ENCODE assay signal across 8 cellular contexts in the genomic region with DNA sequence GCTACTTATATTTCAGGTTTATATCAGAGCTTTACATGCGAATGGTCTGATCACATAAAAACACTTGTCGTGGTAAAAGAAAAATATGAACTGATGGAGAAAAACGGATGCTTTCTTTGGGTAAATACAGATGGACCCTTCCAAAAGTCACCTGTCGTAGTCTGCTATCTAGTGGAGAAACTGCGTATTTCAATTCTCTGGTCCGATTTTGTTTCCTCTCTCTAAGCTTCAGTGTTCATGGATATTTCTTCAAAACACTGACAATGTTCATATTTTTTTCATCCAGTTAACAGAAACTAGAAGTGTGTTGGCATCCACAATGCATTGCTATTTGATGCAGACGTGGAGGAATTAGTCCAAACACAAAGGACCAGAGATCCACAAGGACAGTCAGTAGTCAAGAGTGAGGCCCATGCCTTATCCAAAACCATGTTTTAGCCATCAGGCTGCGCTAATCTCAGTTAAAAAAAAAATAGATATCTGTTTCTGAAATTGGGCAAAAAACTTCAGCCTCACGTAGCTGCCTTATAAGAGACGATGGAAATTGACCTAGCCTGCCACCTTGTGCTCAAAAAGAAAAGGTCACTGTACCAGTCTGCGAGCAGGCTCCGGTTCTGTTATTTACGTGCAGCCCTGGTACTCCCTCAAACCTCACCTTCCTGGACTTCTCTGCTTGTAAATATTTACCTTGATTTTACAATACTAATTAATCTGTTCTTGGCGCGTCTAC. TPM values are rescaled to one million over a fixed set of nuclear protein-coding genes. Genes with fewer than 3 reads are reported as not detected.
DNase-seq lines count a peak whose midpoint lies in the region; ATAC-seq and TF ChIP-seq lines count a peak whose summit lies in the region.

No MANE protein-coding gene starts in this region.

- H3K4me1 Mint-ChIP-seq in endothelial cell (ENCODE audit: unreplicated experiment) (peaks cover 10% of the 10 kb centered on the region), mesothelial cell of epicardium (peaks cover 20% of the 10 kb centered on the region)

- H3K27ac ChIP-seq in ACC112 (ENCODE audit: low read depth, low read length) = no peak overlapping the region
- no peak overlapping the region for H3K27ac ChIP-seq in suprapubic skin

- H3K27me3 ChIP-seq in ACC112 (ENCODE audit: insufficient read depth, low read length) = no peaks in the 10 kb centered on the region
- no peaks in the 10 kb centered on the region for H3K27me3 ChIP-seq in suprapubic skin

- DNase-seq in NCI-H1930 (lab: John Stamatoyannopoulos, UW) = peak; percentile 19 to 40
- DNase-seq in endothelial cell (ENCODE audit: low spot score) = peak; percentile 27
- DNase-seq in mesothelial cell of epicardium (ENCODE audit: low spot score in 2 of 2, unreplicated experiment in 2 of 2) = no peak
- no peak for DNase-seq in suprapubic skin (ENCODE audit: low spot score in 2 of 2)

- H3K36me3 ChIP-seq in ACC112 (ENCODE audit: insufficient read depth, low read length) (no peaks in the 10 kb centered on the region), suprapubic skin (no peaks in the 10 kb centered on the region)

- no peak for TF ChIP-seq EP300 in suprapubic skin (IDR thresholded peaks at IDR 0.05)

- H3K4me3 Mint-ChIP-seq in endothelial cell (ENCODE audit: unreplicated experiment) (no peak overlapping the region), mesothelial cell of epicardium (no peak overlapping the region)

- H3K27ac Mint-ChIP-seq in endothelial cell (ENCODE audit: unreplicated experiment) (no peak overlapping the region), mesothelial cell of epicardium (no peak overlapping the region)

- no peaks in the 10 kb centered on the region for H3K36me3 Mint-ChIP-seq in endothelial cell (ENCODE audit: low read depth, unreplicated experiment)
- no peaks in the 10 kb centered on the region for H3K36me3 Mint-ChIP-seq in mesothelial cell of epicardium

- no peaks in the 10 kb centered on the region for H3K79me2 ChIP-seq in ACC112 (ENCODE audit: control insufficient read depth, insufficient read depth, low read length, unreplicated experiment)

- ATAC-seq in HG02798 (IDR thresholded peaks at IDR 0.05; ENCODE audit: poor library complexity, unreplicated experiment) = peak; percentile 91

- peaks cover 17% of the 10 kb centered on the region for H3K4me1 ChIP-seq in ACC112 (ENCODE audit: control insufficient read depth, insufficient read depth, low read length, unreplicated experiment)
- H3K4me1 ChIP-seq in suprapubic skin = peaks cover 7% of the 10 kb centered on the region

- H3K9me3 Mint-ChIP-seq in endothelial cell (ENCODE audit: unreplicated experiment) = no peaks in the 10 kb centered on the region
- H3K9me3 Mint-ChIP-seq in mesothelial cell of epicardium = no peaks in the 10 kb centered on the region

- peak overlapping the region; percentile 91 for H2AFZ ChIP-seq in ACC112 (ENCODE audit: low read length, unreplicated experiment)

- H3K9me3 ChIP-seq in suprapubic skin = no peaks in the 10 kb centered on the region

- WGBS in suprapubic skin = 15% methylated on average over 15 of the region's 15 CpGs

- H3K4me3 ChIP-seq in ACC112 (ENCODE audit: low read depth, low read length) (peak overlapping the region; percentile 61), GM12875 (ENCODE audit: low read depth, low read length) (no peak overlapping the region), WI38 (ENCODE audit: low read depth, low read length) (no peak overlapping the region), suprapubic skin (peak overlapping the region; percentile 27)

- TF ChIP-seq CTCF in GM12875 (IDR thresholded peaks at IDR 0.05; ENCODE audit: borderline replicate concordance, insufficient read depth, low read depth, low read length) (peak; percentile 41; the same call in 1 of the 2 replicates), WI38 (IDR thresholded peaks at IDR 0.05; ENCODE audit: low read depth, low read length) (peak; percentile 50), endothelial cell (IDR thresholded peaks at IDR 0.05; ENCODE audit: unreplicated experiment) (peak; percentile 56), mesothelial cell of epicardium (IDR thresholded peaks at IDR 0.05; ENCODE audit: unreplicated experiment) (peak; percentile 26), suprapubic skin (IDR thresholded peaks at IDR 0.05) (peak in 1 of 2 donors; percentile 38)

- H3K27me3 Mint-ChIP-seq in endothelial cell (ENCODE audit: unreplicated experiment) (no peaks in the 10 kb centered on the region), mesothelial cell of epicardium (ENCODE audit: low read depth) (peaks cover 10% of the 10 kb centered on the region)

- TF ChIP-seq POLR2A in suprapubic skin (IDR thresholded peaks at IDR 0.05) = no peak

RNA-seq across cellular contexts. Expression of a gene that starts 16.0 kb away (rescaled TPM):
- total RNA-seq in endothelial cell (ENCODE audit: unreplicated experiment) (not detected), mesothelial cell of epicardium (not detected in 3 replicates), suprapubic skin (not detected)

RNA-seq across cellular contexts. Expression of a gene that starts 49.4 kb away (rescaled TPM):
- not detected for total RNA-seq in endothelial cell (ENCODE audit: unreplicated experiment)
- not detected in 3 replicates for total RNA-seq in mesothelial cell of epicardium
- total RNA-seq in suprapubic skin = not detected

Comparison
In these comparisons a context has a peak if more than half of its experiments do, and no peak if none do; other contexts are left out.
1. H3K4me3 ChIP-seq: peak in ACC112 (single experiment) and suprapubic skin (single experiment); none in GM12875 (single experiment) and WI38 (single experiment).
2. DNase-seq: peak in NCI-H1930 (2 of 2) and endothelial cell (single experiment); none in mesothelial cell of epicardium (0 of 2) and suprapubic skin (0 of 2).